ENCODE assay signal across 8 cellular contexts in genomic region chr6:156780117-156780641, GRCh38. TPM values are rescaled to one million over a fixed set of nuclear protein-coding genes. Genes with fewer than 3 reads are reported as not detected.
DNase-seq lines count a peak whose midpoint lies in the region; ATAC-seq and TF ChIP-seq lines count a peak whose summit lies in the region.

No MANE protein-coding gene starts in this region.

- intact Hi-C loops in A673 (cut with micrococcal nuclease; ENCODE audit: unreplicated experiment), result loop anchor here (10.0 kb wide), 1 partner anchor 375 kb away; no protein-coding TSS in a partner anchor

- peaks cover 56% of the 10 kb centered on the region for H3K79me2 ChIP-seq in SU-DHL-6 (ENCODE audit: insufficient read depth, low read length)

- H4K20me1 ChIP-seq in SU-DHL-6 (ENCODE audit: low read depth, low read length), result peaks cover 39% of the 10 kb centered on the region

- peaks cover 2% of the 10 kb centered on the region for H3K36me3 Mint-ChIP-seq in brain

- H3K27me3 ChIP-seq in A673 (replicated peaks; ENCODE audit: insufficient read depth, low read depth, low read length, poor library complexity) (no peaks in the 10 kb centered on the region), SU-DHL-6 (ENCODE audit: low read length) (no peaks in the 10 kb centered on the region)

- H3K4me3 Mint-ChIP-seq in brain, result peak overlapping the region; percentile 91 to 96 (median 92)

- peaks cover 53% of the 10 kb centered on the region for H3K4me1 ChIP-seq in A673 (ENCODE audit: insufficient read depth, low read length, poor library complexity, severe bottlenecking)

- H3K36me3 ChIP-seq in A673 (ENCODE audit: insufficient read depth, low read length, poor library complexity, severe bottlenecking) (peaks cover under 1% of the 10 kb centered on the region), SU-DHL-6 (ENCODE audit: low read length) (peaks cover 21% of the 10 kb centered on the region; the same call in 1 of the 2 replicates)

- H3K27ac Mint-ChIP-seq in brain, result peak overlapping the region; percentile 95 to 99 (median 97)

- no peak for TF ChIP-seq CTCF in A673 (conservative IDR thresholded peaks at IDR 0.05; ENCODE audit: low read depth, low read length)
- no peak for TF ChIP-seq CTCF in SU-DHL-6 (IDR thresholded peaks at IDR 0.05; ENCODE audit: insufficient read depth, low read length, poor library complexity, severe bottlenecking)
- no peak for TF ChIP-seq CTCF in brain (conservative IDR thresholded peaks at IDR 0.05)

- H3K9me3 Mint-ChIP-seq in brain, result no peaks in the 10 kb centered on the region

- H3K4me2 ChIP-seq in SU-DHL-6 (ENCODE audit: low read depth, low read length, poor library complexity, severe bottlenecking), result peak overlapping the region; percentile 95

- H3K27me3 Mint-ChIP-seq in brain, result peaks cover 16% of the 10 kb centered on the region

- H3K4me1 Mint-ChIP-seq in brain, result peaks cover 64% of the 10 kb centered on the region

- peak; percentile 46 for TF ChIP-seq POLR2A in GM15510 (IDR thresholded peaks at IDR 0.05; ENCODE audit: borderline replicate concordance, extremely low read depth, insufficient read length)

- H3K9ac ChIP-seq in SU-DHL-6 (ENCODE audit: low read length), result peak overlapping the region; percentile 88

- POLR2A ChIA-PET in A673 (lab: Charles Lee; ENCODE audit: low non-redundant PET), result no interaction called here

- H3F3A ChIP-seq in SU-DHL-6 (ENCODE audit: insufficient read depth), result peaks cover 26% of the 10 kb centered on the region

- no peaks in the 10 kb centered on the region for H3K9me3 ChIP-seq in A673 (ENCODE audit: low read depth, low read length, poor library complexity, severe bottlenecking)
- H3K9me3 ChIP-seq in SU-DHL-6 (ENCODE audit: insufficient read depth, low read length), result no peaks in the 10 kb centered on the region

- DNase-seq in A673 (ENCODE audit: low spot score) (peak; percentile 83), NCI-H1417 treated with DMSO at 0.1 percent for 48 hours (lab: John Stamatoyannopoulos, UW) (peak; percentile 87), hippocampal formation (lab: John Stamatoyannopoulos, UW) (peak; percentile 51 to 94), pulmonary artery endothelial cell (ENCODE audit: low read depth, low spot score) (peak; percentile 58)

- no peak overlapping the region for H2AFZ ChIP-seq in SU-DHL-6 (ENCODE audit: low read depth, low read length, severe bottlenecking)

- peak; percentile 46 for ATAC-seq in HG02884 (IDR thresholded peaks at IDR 0.05; ENCODE audit: unreplicated experiment)

- H3K9me2 ChIP-seq in SU-DHL-6 (replicated peaks; ENCODE audit: insufficient read depth, low read length), result no peaks in the 10 kb centered on the region

- BruUV-seq in A673 (replicated peaks; lab: Mats Ljungman, UMichigan), result no TSS peak

- CTCF ChIA-PET in A673 (lab: Charles Lee), result no interaction called here

- H3K27ac ChIP-seq in A673 (ENCODE audit: low read depth, low read length, poor library complexity, severe bottlenecking), result peak overlapping the region; percentile 94
- peak overlapping the region; percentile 89 for H3K27ac ChIP-seq in SU-DHL-6 (ENCODE audit: low read depth, low read length)

- peak overlapping the region; percentile 73 for H3K4me3 ChIP-seq in A673 (ENCODE audit: low read depth, low read length, poor library complexity, severe bottlenecking)
- H3K4me3 ChIP-seq in SU-DHL-6 (ENCODE audit: insufficient read depth, low read length, poor library complexity, severe bottlenecking), result peak overlapping the region; percentile 92

RNA-seq across cellular contexts. Expression of gene ARID1B, which starts 3.0 kb away (rescaled TPM):
- total RNA-seq in A673 (2021) (78.5 and 86.3 TPM in 2 replicates), pulmonary artery endothelial cell (26.4 and 32.8 TPM in 2 replicates)
- polyA plus RNA-seq in brain (ENCODE audit: insufficient read depth, low read depth, low replicate concordance), result 35.6 TPM

Comparison
In these comparisons a context has a peak if more than half of its experiments do, and no peak if none do; other contexts are left out.
1. Peak in every context shown above with its lines: DNase-seq, ATAC-seq, H3K4me3 ChIP-seq and H3K27ac ChIP-seq.